ENCODE assay signal across 19 cellular contexts in the genomic region with DNA sequence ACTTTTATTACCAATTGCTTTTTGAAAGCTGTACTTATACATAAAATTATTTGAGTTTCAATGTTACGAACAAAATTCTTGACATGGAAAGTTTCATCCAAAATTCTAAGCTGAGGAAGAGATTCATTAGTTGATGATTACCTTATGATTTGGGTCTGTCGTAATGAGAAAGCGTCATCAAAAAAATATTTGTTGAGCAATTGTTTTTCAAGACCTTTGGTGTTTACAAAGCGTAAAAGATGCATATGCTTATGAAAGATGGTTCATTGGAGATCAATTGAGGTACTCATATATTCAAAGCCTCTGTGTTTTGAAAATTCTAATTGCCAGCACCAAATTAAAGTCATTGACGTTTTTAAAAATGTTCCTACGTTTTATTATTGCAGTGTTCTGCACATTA.
DNase-seq lines count a peak whose midpoint lies in the region; ATAC-seq, FAIRE-seq and TF ChIP-seq lines count a peak whose summit lies in the region.
"Had no signal": no experiment of that assay in that cellular context is flagged by ENCODE, and none has a peak within 500 bp of the region (broad histone marks: within the 10 kb centered on the region; RNA-seq: fewer than 3 reads in every experiment).

No MANE protein-coding gene starts in this region.

- in situ Hi-C loops in GM12878 (cut with MboI) = no loop called here

- no peaks in the 10 kb centered on the region for H4K20me1 ChIP-seq in GM12878 (ENCODE audit: control insufficient read depth, insufficient read depth)
- H4K20me1 ChIP-seq: BLaER1 had no signal

- POLR2A ChIA-PET in A549 (lab: Yijun Ruan, JAX) = no interaction called here
- POLR2A ChIA-PET in GM12878 (lab: Charles Lee) = no interaction called here

- RAD21 ChIA-PET in GM12878 (lab: Charles Lee; ENCODE audit: unreplicated experiment) = no interaction called here

- H3K27me3 ChIP-seq in GM12878 (replicated peaks in 1 of 2; ENCODE audit: control insufficient read depth in 2 of 2, insufficient read depth in 2 of 2, low read length in 1 of 2) (no peaks in the 10 kb centered on the region), right lobe of liver (no peaks in the 10 kb centered on the region)
- H3K27me3 ChIP-seq: BLaER1 had no signal

- intact Hi-C loops in GM12878 (cut with micrococcal nuclease; ENCODE audit: unreplicated experiment) = no loop called here
- intact Hi-C loops in right lobe of liver (cut with DNase I) = no loop called here

- FAIRE-seq in A549 (lab: Jason Lieb, UNC) = no peak
- FAIRE-seq in GM12878 (lab: Jason Lieb, UNC) = no peak
- FAIRE-seq: GM12892 had no signal

- DNase-seq in A549 (ENCODE audit: low read depth in 1 of 2, low spot score in 1 of 2) (no peak), GM12878 (ENCODE audit: low read depth, low spot score) (no peak), left lobe of liver (ENCODE audit: low spot score) (no peak), right lobe of liver (no peak), C1 segment of cervical spinal cord (lab: John Stamatoyannopoulos, UW) (no peak), GM19240 (ENCODE audit: insufficient read length, low spot score) (no peak)
- DNase-seq: 8988T; Calu3; CD4-positive, alpha-beta T cell; COR-L47; DMS53; DMS79 treated with DMSO at 0.1 percent for 48 hours; GF-D8; H9 had no signal

- H3K4me2 ChIP-seq in A549 (0 out of 3 replicates have a peak overlapping the region, but pooled peaks have one; percentile 28), GM12878 (ENCODE audit: control insufficient read depth, insufficient read depth) (no peak overlapping the region)
- H3K4me2 ChIP-seq: BLaER1, GM23338 had no signal

- whole genome bisulfite sequencing in A549 (ENCODE audit: missing lambda C conversion rate) = 22% methylated on average over 6 of the region's 6 CpGs
- 35% methylated on average over 6 of the region's 6 CpGs for WGBS in GM12878 (ENCODE audit: insufficient coverage, insufficient replicate concordance, low lambda C conversion rate, missing lambda C conversion rate)
- 21% methylated on average over 6 of the region's 6 CpGs for WGBS in right lobe of liver (ENCODE audit: insufficient coverage, low coverage, low lambda C conversion rate, missing lambda C conversion rate)

- H3K4me3 ChIP-seq in A549 (no peak overlapping the region), GM12878 (no peak overlapping the region), right lobe of liver (no peak overlapping the region)
- H3K4me3 ChIP-seq: BLaER1, GM23338 had no signal

- no peak overlapping the region for H3K9ac ChIP-seq in GM12878 (ENCODE audit: control insufficient read depth, insufficient read depth, low read length)
- H3K9ac ChIP-seq: BLaER1 had no signal

- no peak for ATAC-seq in A549
- no peak for ATAC-seq in GM12878
- ATAC-seq in left lobe of liver = peak; percentile 47
- ATAC-seq in right lobe of liver = peak; percentile 14 to 79 (median 52)
- ATAC-seq in HG02970 (IDR thresholded peaks at IDR 0.05; ENCODE audit: low FRiP score, unreplicated experiment) = no peak
- ATAC-seq: GM23338, HCT116 had no signal

- SMC1A ChIA-PET in GM12878 (lab: Charles Lee; ENCODE audit: uncharacterized antibody, unreplicated experiment) = no interaction called here

- H3K79me2 ChIP-seq in GM12878 (ENCODE audit: control insufficient read depth, insufficient read depth, low read length) = no peaks in the 10 kb centered on the region

- no TSS peak for BruUV-seq in GM12878 (replicated peaks; lab: Mats Ljungman, UMichigan)

- H3K27ac ChIP-seq in A549 (no peak overlapping the region), GM12878 (ENCODE audit: control insufficient read depth, insufficient read depth) (no peak overlapping the region), right lobe of liver (peak overlapping the region; percentile 6 to 63 (median 21))
- H3K27ac ChIP-seq: BLaER1 had no signal

- no peak overlapping the region for H2AFZ ChIP-seq in GM12878 (ENCODE audit: control insufficient read depth, low read depth, low read length)
- H2AFZ ChIP-seq: GM23338 had no signal

- TF ChIP-seq RAD21 in A549 (conservative IDR thresholded peaks at IDR 0.05 in 1 of 2, IDR thresholded peaks at IDR 0.05 in 1 of 2) = no peak
- TF ChIP-seq RAD21 in GM12878 (IDR thresholded peaks at IDR 0.05; ENCODE audit: insufficient read depth, low read depth, low read length) = no peak

- TF ChIP-seq EP300 in A549 (IDR thresholded peaks at IDR 0.05) (no peak), GM12878 (IDR thresholded peaks at IDR 0.05; ENCODE audit: borderline replicate concordance in 1 of 2, control insufficient read depth in 1 of 2, low read depth in 2 of 2, low read length in 2 of 2) (no peak)

- H3K9me3 ChIP-seq in A549 (no peaks in the 10 kb centered on the region), GM12878 (replicated peaks; ENCODE audit: control insufficient read depth, insufficient read depth, low read length) (no peaks in the 10 kb centered on the region), right lobe of liver (no peaks in the 10 kb centered on the region)
- H3K9me3 ChIP-seq: BLaER1 had no signal

- TF ChIP-seq CTCF in A549 (IDR thresholded peaks at IDR 0.05) = no peak
- TF ChIP-seq CTCF in GM12878 (IDR thresholded peaks at IDR 0.05 in 2 of 3, conservative IDR thresholded peaks at IDR 0.05 in 1 of 3; ENCODE audit: control insufficient read depth in 2 of 3, extremely low read depth in 1 of 3, insufficient read depth in 1 of 3, low read depth in 3 of 3, low read length in 3 of 3) = no peak
- TF ChIP-seq CTCF in right lobe of liver (IDR thresholded peaks at IDR 0.05) = no peak

- no peak for TF ChIP-seq POLR2A in A549 (IDR thresholded peaks at IDR 0.05; ENCODE audit: low read length)
- no peak for TF ChIP-seq POLR2A in GM12878 (IDR thresholded peaks at IDR 0.05; ENCODE audit: low read depth, low read length)
- no peak for TF ChIP-seq POLR2A in right lobe of liver (IDR thresholded peaks at IDR 0.05)

- H3K36me3 ChIP-seq in GM12878 (ENCODE audit: control insufficient read depth in 2 of 2, insufficient read depth in 2 of 2, low read length in 1 of 2) (no peaks in the 10 kb centered on the region), right lobe of liver (no peaks in the 10 kb centered on the region)
- H3K36me3 ChIP-seq: BLaER1 had no signal

- CTCF ChIA-PET in A549 (lab: Yijun Ruan, JAX) (no interaction called here), GM12878 (lab: Yijun Ruan, JAX) (no interaction called here)

- H3K4me1 ChIP-seq in A549 = peaks cover 6% of the 10 kb centered on the region; the same call in 2 of the 3 replicates
- no peaks in the 10 kb centered on the region for H3K4me1 ChIP-seq in GM12878 (ENCODE audit: control insufficient read depth, insufficient read depth, low read length)
- peaks cover 0 to 7% (median 0%) of the 10 kb centered on the region in 4 donors for H3K4me1 ChIP-seq in right lobe of liver
- H3K4me1 ChIP-seq: BLaER1 had no signal

TF ChIP-seq in A549, 52 proteins besides CTCF, POLR2A, EP300 and RAD21:
- no peak for TF ChIP-seq CEBPB (IDR thresholded peaks at IDR 0.05)
- TF ChIP-seq PHF8 (IDR thresholded peaks at IDR 0.05; ENCODE audit: borderline replicate concordance, low read depth) = no peak
- no peak for TF ChIP-seq FOSL2 (IDR thresholded peaks at IDR 0.05)
- no peak for TF ChIP-seq FOSL2 (CRISPR knock-in tag; IDR thresholded peaks at IDR 0.05)
- TF ChIP-seq RARB (CRISPR knock-in tag; IDR thresholded peaks at IDR 0.05) = no peak
- no peak for TF ChIP-seq ELK1 (IDR thresholded peaks at IDR 0.05; ENCODE audit: low read depth, low read length)
- TF ChIP-seq FOXS1 (CRISPR knock-in tag; IDR thresholded peaks at IDR 0.05) = no peak
- TF ChIP-seq GATA3 (IDR thresholded peaks at IDR 0.05; ENCODE audit: borderline replicate concordance) = no peak
- no peak for TF ChIP-seq ZSCAN20 (CRISPR knock-in tag; IDR thresholded peaks at IDR 0.05)
- no peak for TF ChIP-seq ZFP36 (IDR thresholded peaks at IDR 0.05; ENCODE audit: borderline replicate concordance, partially characterized antibody)
- no peak for TF ChIP-seq CHD4 (IDR thresholded peaks at IDR 0.05; ENCODE audit: borderline replicate concordance)

TF ChIP-seq in GM12878, 131 proteins besides CTCF, POLR2A, EP300 and RAD21:
- TF ChIP-seq SMARCA5 (IDR thresholded peaks at IDR 0.05) (no peak), NFXL1 (IDR thresholded peaks at IDR 0.05; ENCODE audit: borderline replicate concordance) (0 out of 2 replicates have a peak, but pooled peaks have one; percentile 21)

Comparison
In these comparisons a context has a peak if more than half of its experiments do, and no peak if none do; other contexts are left out.
1. ATAC-seq: peak in left lobe of liver (single experiment) and right lobe of liver (4 of 4); none in A549 (0 of 2), GM12878 (single experiment) and HG02970 (single experiment).
2. H3K27ac ChIP-seq: peak in right lobe of liver (3 of 3); none in A549 (0 of 2) and GM12878 (single experiment).